In genomic region chr2:237128026-237128703, GRCh38 we compare ENCODE assay signal across 1 cellular context.
TF ChIP-seq lines count a peak whose summit lies in the region.

No MANE protein-coding gene starts in this region.

TF ChIP-seq in H1, 55 proteins besides CTCF, POLR2A, EP300 and RAD21 (continued from another document):
- no peak for TF ChIP-seq E2F6 (IDR thresholded peaks at IDR 0.05)
- TF ChIP-seq TAF1 (IDR thresholded peaks at IDR 0.05; ENCODE audit: low read depth, low read length), result no peak
- no peak for TF ChIP-seq KDM1A (IDR thresholded peaks at IDR 0.05; ENCODE audit: borderline replicate concordance, low read length)
